ENCODE assay signal across 8 cellular contexts in genomic region chr17:47203984-47204721, GRCh38. TPM values are rescaled to one million over a fixed set of nuclear protein-coding genes. Genes with fewer than 3 reads are reported as not detected.
DNase-seq lines count a peak whose midpoint lies in the region; ATAC-seq and TF ChIP-seq lines count a peak whose summit lies in the region.

No MANE protein-coding gene starts in this region.

- peaks cover 4 to 39% (median 34%) of the 10 kb centered on the region in 5 donors for H3K4me1 ChIP-seq in subcutaneous abdominal adipose tissue (ENCODE audit: control insufficient read depth in 5 of 5, insufficient read depth in 5 of 5, low read length in 5 of 5)

- no peaks in the 10 kb centered on the region for H3K9me3 Mint-ChIP-seq in immature natural killer cell
- no peaks in the 10 kb centered on the region for H3K9me3 Mint-ChIP-seq in WTC11

- H3K36me3 ChIP-seq in subcutaneous abdominal adipose tissue (ENCODE audit: control insufficient read depth in 5 of 5, insufficient read depth in 5 of 5, low read length in 5 of 5), result no peaks in the 10 kb centered on the region

- no peaks in the 10 kb centered on the region for H3K9me3 ChIP-seq in subcutaneous abdominal adipose tissue (ENCODE audit: control insufficient read depth in 5 of 5, low read length in 5 of 5)

- DNase-seq in M059J (ENCODE audit: low read depth) (peak; percentile 77), immature natural killer cell (peak; percentile 45 to 54 (median 50)), WTC11 (ENCODE audit: low spot score) (no peak), NCI-H774 (lab: John Stamatoyannopoulos, UW) (no peak)
- peak; percentile 52 for DNase-seq in activated CD8-positive, alpha-beta memory T cell treated with anti-CD3 and anti-CD28 coated beads, Interleukin-2, amount 50 U/mL, for 4 hours

- H3K9ac ChIP-seq in subcutaneous abdominal adipose tissue (ENCODE audit: low read length in 5 of 5), result no peak overlapping the region

- H3K27me3 Mint-ChIP-seq in immature natural killer cell (ENCODE audit: low read depth in 3 of 3), result peaks cover 0 to 4% (median 2%) of the 10 kb centered on the region in 3 donors
- H3K27me3 Mint-ChIP-seq in WTC11 (ENCODE audit: low read depth), result peaks cover 8% of the 10 kb centered on the region; the same call in 1 of the 2 replicates

- H3K27ac ChIP-seq in subcutaneous abdominal adipose tissue (ENCODE audit: low read depth, low read length), result peak overlapping the region; percentile 19

- H3K4me1 Mint-ChIP-seq in immature natural killer cell, result peaks cover 28 to 34% of the 10 kb centered on the region in 2 donors
- peaks cover 21% of the 10 kb centered on the region for H3K4me1 Mint-ChIP-seq in WTC11

- POLR2A ChIA-PET in WTC11 (lab: Charles Lee), result no interaction called here

- H3K27ac Mint-ChIP-seq in immature natural killer cell, result peak overlapping the region; percentile 77 to 95 (median 90)
- no peak overlapping the region for H3K27ac Mint-ChIP-seq in WTC11

- H3K4me3 Mint-ChIP-seq in immature natural killer cell (peak overlapping the region; percentile 59 to 68 (median 67)), WTC11 (no peak overlapping the region)

- CTCF ChIA-PET in WTC11 (lab: Charles Lee), result no interaction called here

- H3K4me3 ChIP-seq in subcutaneous abdominal adipose tissue (ENCODE audit: low read depth in 1 of 5, low read length in 5 of 5), result peak overlapping the region in 1 of 5 donors; percentile 17

- ATAC-seq in GM21737 (IDR thresholded peaks at IDR 0.05; ENCODE audit: unreplicated experiment), result no peak
- ATAC-seq in HG03469 (IDR thresholded peaks at IDR 0.05; ENCODE audit: unreplicated experiment), result no peak
- no peak for ATAC-seq in WTC11

- no peaks in the 10 kb centered on the region for H3K36me3 Mint-ChIP-seq in immature natural killer cell
- no peaks in the 10 kb centered on the region for H3K36me3 Mint-ChIP-seq in WTC11

- TF ChIP-seq CTCF in WTC11 (IDR thresholded peaks at IDR 0.05), result no peak

- H3K27me3 ChIP-seq in subcutaneous abdominal adipose tissue (ENCODE audit: control insufficient read depth in 5 of 5, insufficient read depth in 4 of 5, low read length in 5 of 5), result no peaks in the 10 kb centered on the region

TF ChIP-seq in WTC11, 78 proteins besides CTCF, POLR2A, EP300 and RAD21:
- no peak for TF ChIP-seq STAT6 (CRISPR knock-in tag; conservative IDR thresholded peaks at IDR 0.05; ENCODE audit: low read depth)
- TF ChIP-seq PREB (CRISPR knock-in tag; IDR thresholded peaks at IDR 0.05; ENCODE audit: borderline replicate concordance), result no peak
- TF ChIP-seq NFE2L1 (CRISPR knock-in tag; IDR thresholded peaks at IDR 0.05), result no peak
- TF ChIP-seq ZNF512 (CRISPR knock-in tag; IDR thresholded peaks at IDR 0.05; ENCODE audit: borderline replicate concordance), result no peak
- no peak for TF ChIP-seq EMX1 (CRISPR knock-in tag; IDR thresholded peaks at IDR 0.05)
- no peak for TF ChIP-seq HMGXB4 (CRISPR knock-in tag; IDR thresholded peaks at IDR 0.05)
- TF ChIP-seq ZNF416 (CRISPR knock-in tag; IDR thresholded peaks at IDR 0.05), result no peak
- TF ChIP-seq CREM (CRISPR knock-in tag; IDR thresholded peaks at IDR 0.05), result no peak
- TF ChIP-seq NR2C2 (CRISPR knock-in tag; IDR thresholded peaks at IDR 0.05), result no peak
- no peak for TF ChIP-seq ZNF232 (CRISPR knock-in tag; IDR thresholded peaks at IDR 0.05)
- no peak for TF ChIP-seq AR (CRISPR knock-in tag; IDR thresholded peaks at IDR 0.05)
- TF ChIP-seq ESRRA (CRISPR knock-in tag; IDR thresholded peaks at IDR 0.05; ENCODE audit: borderline replicate concordance), result no peak
- no peak for TF ChIP-seq CREB1 (CRISPR knock-in tag; IDR thresholded peaks at IDR 0.05)
TF ChIP-seq in WTC11: peak in this region for 0.

RNA-seq across cellular contexts. Expression of gene MYL4, which starts 5.0 kb away (rescaled TPM):
- total RNA-seq in M059J (2014; rRNA removed; shearing (Covaris generic)), result not detected in 2 replicates
- under 1 TPM in 1 of 3 donors, not detected in 2; 0.39 TPM for polyA plus RNA-seq in immature natural killer cell
- 0.50 TPM in 1 of 3 replicates, not detected in the others for total RNA-seq in WTC11 (2021)

RNA-seq across cellular contexts. Expression of gene CDC27, which starts 15.1 kb away (rescaled TPM):
- total RNA-seq in M059J (2014; rRNA removed; shearing (Covaris generic)), result 68.1 and 90.9 TPM in 2 replicates
- polyA plus RNA-seq in immature natural killer cell, result 10 to 100 TPM; 50.3 to 98.5 (median 71.1) TPM
- total RNA-seq in WTC11 (2021), result 83.0 to 83.6 TPM (median 83.3 TPM) in 3 replicates

RNA-seq across cellular contexts. Expression of gene ITGB3, which starts 49.5 kb away (rescaled TPM):
- 0.94 and 3.1 TPM in 2 replicates for total RNA-seq in M059J (2014; rRNA removed; shearing (Covaris generic))
- 10 to 100 TPM in 1 of 3 donors, 1 to 10 TPM in 1, not detected in 1; 1.1 to 11.0 TPM for polyA plus RNA-seq in immature natural killer cell
- 0.04 to 0.14 TPM (median 0.09 TPM) in 3 replicates for total RNA-seq in WTC11 (2021)

Comparison
In these comparisons a context has a peak if more than half of its experiments do, and no peak if none do; other contexts are left out.
1. DNase-seq: peak in M059J (single experiment), activated CD8-positive, alpha-beta memory T cell treated with anti-CD3 and anti-CD28 coated beads, Interleukin-2, amount 50 U/mL, for 4 hours (single experiment) and immature natural killer cell (3 of 3); none in WTC11 (single experiment) and NCI-H774 (single experiment).